In the genomic region with DNA sequence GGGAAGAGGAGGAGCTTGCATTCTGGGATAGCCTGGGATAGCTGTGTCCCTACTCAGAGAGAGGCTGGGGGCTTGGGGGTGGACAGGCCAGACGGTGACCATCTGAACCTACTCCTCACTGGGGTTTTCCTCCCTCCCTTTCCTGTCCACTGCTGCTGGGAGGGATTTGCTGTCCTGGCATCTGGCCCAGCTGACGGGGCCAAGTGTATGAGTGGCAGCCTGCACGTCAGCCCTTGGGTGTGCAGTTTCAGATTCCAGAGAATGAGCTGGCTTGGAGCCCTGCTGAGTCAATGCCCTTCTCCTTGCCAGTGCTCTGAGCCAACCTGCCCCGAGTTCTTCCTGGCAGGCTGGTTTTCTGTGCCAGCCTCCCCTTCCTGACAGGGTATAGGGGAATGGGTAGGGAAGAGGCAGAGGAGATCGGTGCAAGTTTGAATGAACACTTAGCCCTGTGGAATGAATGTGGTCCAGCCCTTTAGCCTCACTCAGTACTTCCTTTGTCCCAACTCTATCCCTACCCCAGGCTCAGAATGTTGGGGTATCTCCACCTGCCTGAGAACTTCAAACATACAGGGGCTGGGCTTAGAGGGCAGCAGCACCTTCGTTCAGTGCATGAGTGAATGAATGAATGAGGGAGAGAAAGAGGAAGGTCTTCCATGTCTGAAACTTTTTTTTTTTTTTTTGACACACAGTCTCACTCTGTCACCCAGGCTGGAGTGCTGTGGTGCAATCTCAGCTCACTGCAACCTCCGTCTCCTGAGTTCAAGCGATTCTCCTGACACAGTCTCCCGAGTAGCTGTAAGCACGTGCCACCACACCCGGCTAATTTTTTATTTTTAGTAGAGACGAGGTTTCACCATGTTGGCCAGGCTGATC, we compare ENCODE assay signal across 8 cellular contexts. TPM values are rescaled to one million over a fixed set of nuclear protein-coding genes. Genes with fewer than 3 reads are reported as not detected.
DNase-seq lines count a peak whose midpoint lies in the region; ATAC-seq and TF ChIP-seq lines count a peak whose summit lies in the region.

No MANE protein-coding gene starts in this region.

- TF ChIP-seq POLR2A in upper lobe of left lung (IDR thresholded peaks at IDR 0.05) = peak in 1 of 4 donors; percentile 23

- H3K9me3 ChIP-seq in Panc1 (ENCODE audit: control insufficient read depth, insufficient read depth, low read depth, low read length) (no peaks in the 10 kb centered on the region), upper lobe of left lung (no peaks in the 10 kb centered on the region)

- BruUV-seq in Panc1 (replicated peaks; lab: Mats Ljungman, UMichigan) = no TSS peak

- no peaks in the 10 kb centered on the region; the same call in 1 of the 2 replicates for H3K36me3 ChIP-seq in Panc1 (ENCODE audit: control insufficient read depth, insufficient read depth, low read length)
- no peaks in the 10 kb centered on the region for H3K36me3 ChIP-seq in upper lobe of left lung

- H3K27me3 ChIP-seq in Panc1 (ENCODE audit: control insufficient read depth, insufficient read depth, low read length) (no peaks in the 10 kb centered on the region), upper lobe of left lung (peaks cover 0 to 3% (median 1%) of the 10 kb centered on the region in 4 donors)

- peak overlapping the region; percentile 52 for H3K4me3 Mint-ChIP-seq in dendritic cell treated with granulocyte-macrophage colony-stimulating factor and Interleukin-4, amounts not matched to agents 40 ng/mL and 50 ng/mL, for 4 days

- TF ChIP-seq EP300 in upper lobe of left lung (IDR thresholded peaks at IDR 0.05) = peak in 3 of 4 donors; percentile 74 to 97 (median 79)

- peaks cover 52% of the 10 kb centered on the region for H3K4me1 Mint-ChIP-seq in dendritic cell treated with granulocyte-macrophage colony-stimulating factor and Interleukin-4, amounts not matched to agents 40 ng/mL and 50 ng/mL, for 4 days (ENCODE audit: low read depth)

- peaks cover 22% of the 10 kb centered on the region for H3K4me1 ChIP-seq in Panc1 (ENCODE audit: control insufficient read depth, insufficient read depth, low read length)
- peaks cover 38 to 60% (median 50%) of the 10 kb centered on the region in 4 donors for H3K4me1 ChIP-seq in upper lobe of left lung

- CTCF ChIA-PET in Panc1 (lab: Charles Lee) = no interaction called here

- H3K9me3 Mint-ChIP-seq in dendritic cell treated with granulocyte-macrophage colony-stimulating factor and Interleukin-4, amounts not matched to agents 40 ng/mL and 50 ng/mL, for 4 days = no peaks in the 10 kb centered on the region

- peak overlapping the region in 1 of 2 experiments; percentile 12; a peak in 1 of 4 replicates for H3K4me3 ChIP-seq in Panc1 (ENCODE audit: low read depth in 2 of 2, low read length in 2 of 2)
- H3K4me3 ChIP-seq in upper lobe of left lung = no peak overlapping the region

- POLR2A ChIA-PET in Panc1 (lab: Charles Lee) = interaction anchor here (0.7 kb wide), 1 partner anchor 19 kb away, joined by 5 read pairs; no protein-coding TSS in a partner anchor

- WGBS in upper lobe of left lung, 2 donors = 15 to 19% methylated on average over 10 to 12 of the region's 12 CpGs

- peak overlapping the region; percentile 92 for H3K27ac Mint-ChIP-seq in dendritic cell treated with granulocyte-macrophage colony-stimulating factor and Interleukin-4, amounts not matched to agents 40 ng/mL and 50 ng/mL, for 4 days

- peaks cover 19% of the 10 kb centered on the region for H3K36me3 Mint-ChIP-seq in dendritic cell treated with granulocyte-macrophage colony-stimulating factor and Interleukin-4, amounts not matched to agents 40 ng/mL and 50 ng/mL, for 4 days (ENCODE audit: low read depth)

- H3K27me3 Mint-ChIP-seq in dendritic cell treated with granulocyte-macrophage colony-stimulating factor and Interleukin-4, amounts not matched to agents 40 ng/mL and 50 ng/mL, for 4 days = peaks cover 55% of the 10 kb centered on the region

- intact Hi-C loops in Panc1 (cut with micrococcal nuclease; ENCODE audit: unreplicated experiment) = no loop called here
- intact Hi-C loops in dendritic cell treated with granulocyte-macrophage colony-stimulating factor and Interleukin-4, amounts not matched to agents 40 ng/mL and 50 ng/mL, for 4 days (cut with micrococcal nuclease) = loop anchor here (1.0 to 5.0 kb wide), 2 partner anchors 28 to 215 kb away; partner anchors contain the start of genes MYO1F and RAB11B

- H3K27ac ChIP-seq in Panc1 (ENCODE audit: low read length) (peak overlapping the region; percentile 90), upper lobe of left lung (peak overlapping the region; percentile 70 to 91 (median 83))

- in situ Hi-C loops in Panc1 (cut with HindIII; ENCODE audit: low pct_unique_long_range_greater_than_20kb, low sequenced_read_pairs) = no loop called here

- TF ChIP-seq CTCF in Panc1 (IDR thresholded peaks at IDR 0.05) (no peak), upper lobe of left lung (IDR thresholded peaks at IDR 0.05) (no peak)

- ATAC-seq in Panc1 (peak; percentile 84), upper lobe of left lung (ENCODE audit: low FRiP score in 2 of 2) (peak; percentile 82 to 92), HG03135 (IDR thresholded peaks at IDR 0.05; ENCODE audit: unreplicated experiment) (no peak), HG03097 (IDR thresholded peaks at IDR 0.05; ENCODE audit: low FRiP score, unreplicated experiment) (no peak)

- DNase-seq in stimulated activated CD4-positive, alpha-beta T cell treated with anti-CD3 and anti-CD28 coated beads, Interleukin-1b, Interleukin-23, amount 100 ng/mL, for 48 hours = peak; percentile 54
- DNase-seq in stimulated activated CD4-positive, alpha-beta T cell treated with anti-CD3 and anti-CD28 coated beads, Interleukin-4, amount 100 ng/mL, for 4 hours = no peak
- DNase-seq in Panc1 (ENCODE audit: low read depth, low spot score) (peak; percentile 93), lung microvascular endothelial cell (ENCODE audit: low read depth in 2 of 2) (peak; percentile 96 to 99), upper lobe of left lung (peak; percentile 86 to 97)

RNA-seq across cellular contexts. Expression of gene ANGPTL4, which starts 1.8 kb away (rescaled TPM):
- total RNA-seq in Panc1 (2021; ENCODE audit: unreplicated experiment) (46.6 TPM), lung microvascular endothelial cell (1.5 and 7.1 TPM in 2 replicates), upper lobe of left lung (10 to 100 TPM in 4 of 6 donors, 1 to 10 TPM in 1, not detected in 1; 1.8 to 27.7 (median 13.4) TPM)
- 208 TPM for polyA plus RNA-seq in Panc1 (2012; ENCODE audit: insufficient read length)

RNA-seq across cellular contexts. Expression of gene KANK3, which starts 19.1 kb away (rescaled TPM):
- total RNA-seq in Panc1 (2021; ENCODE audit: unreplicated experiment) = 1.2 TPM
- 1.5 TPM for polyA plus RNA-seq in Panc1 (2012; ENCODE audit: insufficient read length)
- total RNA-seq in lung microvascular endothelial cell = 55.8 and 148 TPM in 2 replicates
- total RNA-seq in upper lobe of left lung = 100 to 1,000 TPM in 1 of 6 donors, 10 to 100 TPM in 5; 27.7 to 109 (median 56.9) TPM

RNA-seq across cellular contexts. Expression of gene RAB11B, which starts 28.0 kb away (rescaled TPM):
- total RNA-seq in Panc1 (2021; ENCODE audit: unreplicated experiment) (135 TPM), lung microvascular endothelial cell (53.8 and 84.1 TPM in 2 replicates), upper lobe of left lung (100 to 1,000 TPM in 4 of 6 donors, 10 to 100 TPM in 2; 55.0 to 158 (median 130) TPM)
- 395 TPM for polyA plus RNA-seq in Panc1 (2012; ENCODE audit: insufficient read length)

RNA-seq across cellular contexts. Expression of gene RPS28, which starts 40.9 kb away (rescaled TPM):
- total RNA-seq in Panc1 (2021; ENCODE audit: unreplicated experiment) (1,096 TPM), lung microvascular endothelial cell (186 and 293 TPM in 2 replicates), upper lobe of left lung (1,000 to 10,000 TPM in 2 of 6 donors, 100 to 1,000 TPM in 4; 282 to 1,919 (median 843) TPM)
- 1,277 TPM for polyA plus RNA-seq in Panc1 (2012; ENCODE audit: insufficient read length)

RNA-seq across cellular contexts. Expression of gene NDUFA7, which starts 41.0 kb away (rescaled TPM):
- total RNA-seq in Panc1 (2021; ENCODE audit: unreplicated experiment) = 36.8 TPM
- 38.3 TPM for polyA plus RNA-seq in Panc1 (2012; ENCODE audit: insufficient read length)
- total RNA-seq in lung microvascular endothelial cell = 28.4 and 30.9 TPM in 2 replicates
- total RNA-seq in upper lobe of left lung = 10 to 100 TPM; 13.6 to 50.9 (median 31.1) TPM

Comparison
In these comparisons a context has a peak if more than half of its experiments do, and no peak if none do; other contexts are left out.
1. DNase-seq: peak in stimulated activated CD4-positive, alpha-beta T cell treated with anti-CD3 and anti-CD28 coated beads, Interleukin-1b, Interleukin-23, amount 100 ng/mL, for 48 hours (single experiment), Panc1 (single experiment), lung microvascular endothelial cell (2 of 2) and upper lobe of left lung (2 of 2); none in stimulated activated CD4-positive, alpha-beta T cell treated with anti-CD3 and anti-CD28 coated beads, Interleukin-4, amount 100 ng/mL, for 4 hours (0 of 2).
2. ATAC-seq: peak in Panc1 (single experiment) and upper lobe of left lung (2 of 2); none in HG03135 (single experiment) and HG03097 (single experiment).
3. RNA of gene KANK3, which starts 19.1 kb away (total RNA-seq): 55.8 to 148 TPM in lung microvascular endothelial cell and 27.7 to 109 TPM in upper lobe of left lung; 1.2 TPM in Panc1 (single experiment); every median in the first group is over 10 times any median in the second.